Comparison of ENCODE assay signal across 8 cellular contexts in the genomic region with DNA sequence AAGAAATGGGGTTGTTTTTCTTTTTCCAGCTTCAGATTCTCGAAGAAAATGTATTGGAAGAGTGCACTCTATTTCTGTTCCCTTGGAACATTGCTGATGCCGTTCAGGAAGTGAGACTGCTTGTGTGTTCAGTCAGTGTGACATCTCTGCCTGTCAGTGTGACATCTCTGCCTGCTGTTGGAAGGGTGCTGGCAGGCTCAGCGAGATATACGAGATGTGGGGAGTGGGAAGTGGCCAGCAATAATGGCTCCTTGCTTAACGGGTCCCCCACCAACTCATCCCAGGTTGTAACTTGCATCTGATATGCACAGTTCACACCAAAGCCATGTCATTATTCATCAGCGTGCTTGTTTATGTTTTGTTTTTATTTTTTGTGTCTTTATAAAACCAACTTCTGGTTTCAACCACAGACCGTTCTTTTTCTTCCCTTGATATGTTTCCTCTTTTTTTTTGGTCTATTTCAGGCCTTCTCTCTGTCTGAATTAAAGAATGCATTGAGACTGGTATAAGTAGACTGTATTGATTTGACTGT.
DNase-seq lines count a peak whose midpoint lies in the region; ATAC-seq, FAIRE-seq and TF ChIP-seq lines count a peak whose summit lies in the region.

No MANE protein-coding gene starts in this region.

- H3K4me1 ChIP-seq in testis (peaks cover 24% of the 10 kb centered on the region), uterus (peaks cover 0 to 4% of the 10 kb centered on the region in 2 donors)

- H3K27me3 Mint-ChIP-seq in activated CD8-positive, alpha-beta memory T cell treated with anti-CD3 and anti-CD28 coated beads, Interleukin-2, amount 10 ng/mL, durations not matched to agents 7 days and 5 days: no peaks in the 10 kb centered on the region
- H3K27me3 Mint-ChIP-seq in activated CD8-positive, alpha-beta T cell treated with anti-CD3 and anti-CD28 coated beads for 36 hours: no peaks in the 10 kb centered on the region

- no peak for FAIRE-seq in D721Med (lab: Jason Lieb, UNC)

- peak; percentile 63 for DNase-seq in activated CD8-positive, alpha-beta memory T cell treated with anti-CD3 and anti-CD28 coated beads, Interleukin-2, amount 10 ng/mL, durations not matched to agents 7 days and 5 days
- no peak for DNase-seq in activated CD8-positive, alpha-beta memory T cell treated with anti-CD3 and anti-CD28 coated beads, Interleukin-2, amount 50 U/mL, for 48 hours
- peak; percentile 21 for DNase-seq in activated CD8-positive, alpha-beta T cell treated with anti-CD3 and anti-CD28 coated beads for 36 hours
- peak; percentile 30 for DNase-seq in testis
- DNase-seq in D721Med (ENCODE audit: insufficient read length, low spot score): no peak
- no peak for DNase-seq in uterus
- no peak for DNase-seq in RKO (ENCODE audit: low spot score)

- H3K27ac ChIP-seq in testis (no peak overlapping the region), uterus (no peak overlapping the region)

- 84% methylated on average over 7 of the region's 7 CpGs for WGBS in testis, 2 donors

- H3K27ac Mint-ChIP-seq in activated CD8-positive, alpha-beta memory T cell treated with anti-CD3 and anti-CD28 coated beads, Interleukin-2, amount 10 ng/mL, durations not matched to agents 7 days and 5 days: peak overlapping the region; percentile 88
- H3K27ac Mint-ChIP-seq in activated CD8-positive, alpha-beta T cell treated with anti-CD3 and anti-CD28 coated beads for 36 hours: peak overlapping the region; percentile 76

- peaks cover 66% of the 10 kb centered on the region for H3K4me1 Mint-ChIP-seq in activated CD8-positive, alpha-beta memory T cell treated with anti-CD3 and anti-CD28 coated beads, Interleukin-2, amount 10 ng/mL, durations not matched to agents 7 days and 5 days
- H3K4me1 Mint-ChIP-seq in activated CD8-positive, alpha-beta T cell treated with anti-CD3 and anti-CD28 coated beads for 36 hours (ENCODE audit: low read depth): peaks cover 64% of the 10 kb centered on the region

- intact Hi-C loops in activated CD8-positive, alpha-beta T cell treated with anti-CD3 and anti-CD28 coated beads for 36 hours (cut with micrococcal nuclease): no loop called here
- intact Hi-C loops in testis (cut with DNase I; ENCODE audit: low total_unique reads): loop anchor here (5.0 kb wide), 1 partner anchor 145 kb away; a partner anchor contains a TSS
- intact Hi-C loops in uterus (cut with DNase I; ENCODE audit: low total_unique reads): no loop called here

- TF ChIP-seq POLR2A in testis (IDR thresholded peaks at IDR 0.05) (no peak), uterus (IDR thresholded peaks at IDR 0.05) (no peak)

- no peaks in the 10 kb centered on the region for H3K36me3 ChIP-seq in testis (ENCODE audit: low read depth, missing control alignments)
- no peaks in the 10 kb centered on the region for H3K36me3 ChIP-seq in uterus

- H3K4me3 Mint-ChIP-seq in activated CD8-positive, alpha-beta memory T cell treated with anti-CD3 and anti-CD28 coated beads, Interleukin-2, amount 10 ng/mL, durations not matched to agents 7 days and 5 days: peak overlapping the region; percentile 67
- H3K4me3 Mint-ChIP-seq in activated CD8-positive, alpha-beta T cell treated with anti-CD3 and anti-CD28 coated beads for 36 hours: peak overlapping the region; percentile 27

- ATAC-seq in activated CD8-positive, alpha-beta memory T cell treated with anti-CD3 and anti-CD28 coated beads, Interleukin-2, amount 10 ng/mL, durations not matched to agents 7 days and 5 days: peak; percentile 31
- peak; percentile 35 for ATAC-seq in HG02943 (IDR thresholded peaks at IDR 0.05; ENCODE audit: low read depth, unreplicated experiment)
- no peak for ATAC-seq in activated CD8-positive, alpha-beta T cell treated with anti-CD3 and anti-CD28 coated beads for 36 hours

- POLR2A ChIA-PET in activated CD8-positive, alpha-beta T cell treated with anti-CD3 and anti-CD28 coated beads for 36 hours (lab: Charles Lee): interaction anchor here (0.9 to 1.1 kb wide), 4 partner anchors 8 to 107 kb away, joined by 3 to 4 read pairs (median 4); no protein-coding TSS in a partner anchor

- no peaks in the 10 kb centered on the region for H3K9me3 Mint-ChIP-seq in activated CD8-positive, alpha-beta memory T cell treated with anti-CD3 and anti-CD28 coated beads, Interleukin-2, amount 10 ng/mL, durations not matched to agents 7 days and 5 days (ENCODE audit: low read depth)
- H3K9me3 Mint-ChIP-seq in activated CD8-positive, alpha-beta T cell treated with anti-CD3 and anti-CD28 coated beads for 36 hours: no peaks in the 10 kb centered on the region

- H3K4me3 ChIP-seq in testis (no peak overlapping the region), uterus (no peak overlapping the region)

- no peaks in the 10 kb centered on the region for H3K27me3 ChIP-seq in testis
- no peaks in the 10 kb centered on the region for H3K27me3 ChIP-seq in uterus

- TF ChIP-seq CTCF in activated CD8-positive, alpha-beta T cell treated with anti-CD3 and anti-CD28 coated beads for 36 hours (IDR thresholded peaks at IDR 0.05): no peak
- no peak for TF ChIP-seq CTCF in testis (IDR thresholded peaks at IDR 0.05)
- TF ChIP-seq CTCF in D721Med (IDR thresholded peaks at IDR 0.05; ENCODE audit: insufficient read depth, missing control alignments): no peak
- no peak for TF ChIP-seq CTCF in uterus (IDR thresholded peaks at IDR 0.05)

- peaks cover 8% of the 10 kb centered on the region for H3K36me3 Mint-ChIP-seq in activated CD8-positive, alpha-beta memory T cell treated with anti-CD3 and anti-CD28 coated beads, Interleukin-2, amount 10 ng/mL, durations not matched to agents 7 days and 5 days
- peaks cover 38% of the 10 kb centered on the region for H3K36me3 Mint-ChIP-seq in activated CD8-positive, alpha-beta T cell treated with anti-CD3 and anti-CD28 coated beads for 36 hours (ENCODE audit: low read depth)

- H3K9me3 ChIP-seq in testis (no peaks in the 10 kb centered on the region), uterus (no peaks in the 10 kb centered on the region)

- CTCF ChIA-PET in activated CD8-positive, alpha-beta memory T cell treated with anti-CD3 and anti-CD28 coated beads, Interleukin-2, amount 10 ng/mL, durations not matched to agents 7 days and 5 days (lab: Charles Lee): interaction anchor here (1.9 to 2.5 kb wide), 2 partner anchors 11 to 17 kb away, joined by 7 to 10 read pairs; no protein-coding TSS in a partner anchor
- CTCF ChIA-PET in activated CD8-positive, alpha-beta T cell treated with anti-CD3 and anti-CD28 coated beads for 36 hours (lab: Charles Lee): interaction anchor here (1.1 to 3.0 kb wide), 2 partner anchors 8 to 9 kb away, joined by 3 to 13 read pairs; no protein-coding TSS in a partner anchor

Comparison
In these comparisons a context has a peak if more than half of its experiments do, and no peak if none do; other contexts are left out.
1. DNase-seq: peak in activated CD8-positive, alpha-beta memory T cell treated with anti-CD3 and anti-CD28 coated beads, Interleukin-2, amount 10 ng/mL, durations not matched to agents 7 days and 5 days (single experiment), activated CD8-positive, alpha-beta T cell treated with anti-CD3 and anti-CD28 coated beads for 36 hours (single experiment) and testis (single experiment); none in activated CD8-positive, alpha-beta memory T cell treated with anti-CD3 and anti-CD28 coated beads, Interleukin-2, amount 50 U/mL, for 48 hours (single experiment), D721Med (single experiment), uterus (0 of 2) and RKO (single experiment).